2 cellular contexts compared by ENCODE assay signal in the genomic region with DNA sequence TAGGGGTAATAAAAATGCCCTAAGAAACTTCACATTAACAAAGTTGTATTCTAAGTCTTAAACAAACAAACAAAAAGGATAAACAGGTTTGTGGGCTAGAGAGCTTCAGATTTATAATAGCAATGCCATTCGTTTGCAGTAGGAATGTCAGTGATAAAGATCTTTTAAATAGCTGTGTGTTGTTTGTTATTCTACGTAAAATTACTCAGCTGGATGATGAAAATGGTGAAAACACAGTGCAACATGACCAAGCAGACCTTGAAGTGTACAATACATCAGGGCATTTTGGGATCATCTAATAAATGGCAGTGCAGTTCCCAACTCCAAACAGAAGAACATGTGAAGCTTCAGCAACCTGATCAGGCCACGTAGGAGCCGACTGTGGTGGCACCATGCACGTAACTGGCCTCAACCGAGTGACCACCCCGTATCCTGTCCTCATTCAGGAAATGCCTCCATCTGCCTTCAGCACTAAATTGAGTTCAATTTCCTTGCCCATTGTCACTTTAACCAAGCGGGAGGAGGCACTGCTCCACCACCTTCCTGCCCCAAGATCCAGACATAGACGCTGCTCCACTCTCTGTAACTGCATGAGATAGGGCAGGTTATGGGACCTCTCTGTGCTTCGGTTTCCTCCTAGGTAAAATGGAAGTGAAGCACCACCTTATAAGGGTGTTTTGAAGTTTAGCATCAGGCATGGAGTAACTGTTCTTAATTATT.
TF ChIP-seq lines count a peak whose summit lies in the region.

No MANE protein-coding gene starts in this region.

TF ChIP-seq in IMR-90, 13 proteins besides CTCF, POLR2A, EP300 and RAD21:
- TF ChIP-seq CHD1 (IDR thresholded peaks at IDR 0.05; ENCODE audit: low read depth, low read length) (no peak), BHLHE40 (IDR thresholded peaks at IDR 0.05; ENCODE audit: low read depth, low read length) (no peak), CEBPB (IDR thresholded peaks at IDR 0.05; ENCODE audit: low read depth, low read length) (peak; percentile 91), RFX5 (IDR thresholded peaks at IDR 0.05; ENCODE audit: low read depth, low read length) (no peak), RCOR1 (IDR thresholded peaks at IDR 0.05; ENCODE audit: insufficient replicate concordance, low read length) (no peak), MXI1 (IDR thresholded peaks at IDR 0.05; ENCODE audit: borderline replicate concordance, low read depth, low read length) (no peak), USF2 (IDR thresholded peaks at IDR 0.05; ENCODE audit: low read depth, low read length) (no peak), NFE2L2 (IDR thresholded peaks at IDR 0.05; ENCODE audit: low read depth, low read length) (peak; percentile 62), MAFK (IDR thresholded peaks at IDR 0.05; ENCODE audit: low read depth, low read length) (0 out of 2 replicates have a peak, but pooled peaks have one; percentile 12), MAZ (IDR thresholded peaks at IDR 0.05; ENCODE audit: borderline replicate concordance, low read depth, low read length) (no peak), SMC3 (IDR thresholded peaks at IDR 0.05; ENCODE audit: low read depth, low read length) (no peak), FOS (IDR thresholded peaks at IDR 0.05; ENCODE audit: low read depth, low read length) (peak; percentile 27; the same call in 1 of the 2 replicates)
- TF ChIP-seq, protein P1, sequence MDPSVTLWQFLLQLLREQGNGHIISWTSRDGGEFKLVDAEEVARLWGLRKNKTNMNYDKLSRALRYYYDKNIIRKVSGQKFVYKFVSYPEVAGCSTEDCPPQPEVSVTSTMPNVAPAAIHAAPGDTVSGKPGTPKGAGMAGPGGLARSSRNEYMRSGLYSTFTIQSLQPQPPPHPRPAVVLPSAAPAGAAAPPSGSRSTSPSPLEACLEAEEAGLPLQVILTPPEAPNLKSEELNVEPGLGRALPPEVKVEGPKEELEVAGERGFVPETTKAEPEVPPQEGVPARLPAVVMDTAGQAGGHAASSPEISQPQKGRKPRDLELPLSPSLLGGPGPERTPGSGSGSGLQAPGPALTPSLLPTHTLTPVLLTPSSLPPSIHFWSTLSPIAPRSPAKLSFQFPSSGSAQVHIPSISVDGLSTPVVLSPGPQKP (IDR thresholded peaks at IDR 0.05; ENCODE audit: borderline replicate concordance, low read depth, low read length), result no peak

TF ChIP-seq in K562, 482 proteins besides CTCF, POLR2A, EP300 and RAD21 (continues in another document):
- no peak for TF ChIP-seq PRMT5 (CRISPR knock-in tag; IDR thresholded peaks at IDR 0.05)
- peak; percentile 83 for TF ChIP-seq ATF4 (CRISPR knock-in tag; IDR thresholded peaks at IDR 0.05)
- no peak for TF ChIP-seq ZNF212 (CRISPR knock-in tag; IDR thresholded peaks at IDR 0.05)
- TF ChIP-seq ZNF518B (CRISPR knock-in tag; IDR thresholded peaks at IDR 0.05), result no peak
- no peak for TF ChIP-seq FOXA1 (IDR thresholded peaks at IDR 0.05; ENCODE audit: borderline replicate concordance)
- no peak for TF ChIP-seq GABPB2 (CRISPR knock-in tag; conservative IDR thresholded peaks at IDR 0.05)
- no peak for TF ChIP-seq ZNF121 (CRISPR knock-in tag; conservative IDR thresholded peaks at IDR 0.05)
- TF ChIP-seq FOXA3 (CRISPR knock-in tag; conservative IDR thresholded peaks at IDR 0.05 in 1 of 2, IDR thresholded peaks at IDR 0.05 in 1 of 2), result 0 out of 4 replicates have a peak, but pooled peaks of 1 of the 2 experiments have one; percentile 5
- TF ChIP-seq, protein P2, sequence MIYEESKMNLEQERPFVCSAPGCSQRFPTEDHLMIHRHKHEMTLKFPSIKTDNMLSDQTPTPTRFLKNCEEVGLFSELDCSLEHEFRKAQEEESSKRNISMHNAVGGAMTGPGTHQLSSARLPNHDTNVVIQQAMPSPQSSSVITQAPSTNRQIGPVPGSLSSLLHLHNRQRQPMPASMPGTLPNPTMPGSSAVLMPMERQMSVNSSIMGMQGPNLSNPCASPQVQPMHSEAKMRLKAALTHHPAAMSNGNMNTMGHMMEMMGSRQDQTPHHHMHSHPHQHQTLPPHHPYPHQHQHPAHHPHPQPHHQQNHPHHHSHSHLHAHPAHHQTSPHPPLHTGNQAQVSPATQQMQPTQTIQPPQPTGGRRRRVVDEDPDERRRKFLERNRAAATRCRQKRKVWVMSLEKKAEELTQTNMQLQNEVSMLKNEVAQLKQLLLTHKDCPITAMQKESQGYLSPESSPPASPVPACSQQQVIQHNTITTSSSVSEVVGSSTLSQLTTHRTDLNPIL (CRISPR knock-in tag; IDR thresholded peaks at IDR 0.05), result no peak
- peak; percentile 82; the same call in 1 of the 2 replicates for TF ChIP-seq BACH1 (tag; IDR thresholded peaks at IDR 0.05)
- no peak for TF ChIP-seq YY1 (IDR thresholded peaks at IDR 0.05; ENCODE audit: borderline replicate concordance in 1 of 3, control insufficient read depth in 1 of 3, extremely low read depth in 1 of 3, insufficient read depth in 3 of 3, insufficient read length in 1 of 3, insufficient replicate concordance in 2 of 3, low read depth in 1 of 3, low read length in 2 of 3)
- TF ChIP-seq FOSL1 (tag; conservative IDR thresholded peaks at IDR 0.05), result peak; percentile 49
- no peak for TF ChIP-seq RFX7 (CRISPR knock-in tag; IDR thresholded peaks at IDR 0.05)
- TF ChIP-seq HSF4 (CRISPR knock-in tag; IDR thresholded peaks at IDR 0.05; ENCODE audit: borderline replicate concordance), result no peak
- no peak for TF ChIP-seq ZKSCAN1 (IDR thresholded peaks at IDR 0.05; ENCODE audit: low read depth, low read length)
- no peak for TF ChIP-seq MAFK (IDR thresholded peaks at IDR 0.05; ENCODE audit: low read length)
- no peak for TF ChIP-seq ZNF263 (CRISPR knock-in tag; IDR thresholded peaks at IDR 0.05; ENCODE audit: borderline replicate concordance)
- no peak for TF ChIP-seq KLF6 (CRISPR knock-in tag; IDR thresholded peaks at IDR 0.05; ENCODE audit: borderline replicate concordance)
- TF ChIP-seq HMGN3 (IDR thresholded peaks at IDR 0.05; ENCODE audit: borderline replicate concordance, extremely low read depth, insufficient read length, low read depth, low read length), result no peak
- no peak for TF ChIP-seq TBL1XR1 (IDR thresholded peaks at IDR 0.05; ENCODE audit: low read length in 2 of 2)
- TF ChIP-seq, protein P3, sequence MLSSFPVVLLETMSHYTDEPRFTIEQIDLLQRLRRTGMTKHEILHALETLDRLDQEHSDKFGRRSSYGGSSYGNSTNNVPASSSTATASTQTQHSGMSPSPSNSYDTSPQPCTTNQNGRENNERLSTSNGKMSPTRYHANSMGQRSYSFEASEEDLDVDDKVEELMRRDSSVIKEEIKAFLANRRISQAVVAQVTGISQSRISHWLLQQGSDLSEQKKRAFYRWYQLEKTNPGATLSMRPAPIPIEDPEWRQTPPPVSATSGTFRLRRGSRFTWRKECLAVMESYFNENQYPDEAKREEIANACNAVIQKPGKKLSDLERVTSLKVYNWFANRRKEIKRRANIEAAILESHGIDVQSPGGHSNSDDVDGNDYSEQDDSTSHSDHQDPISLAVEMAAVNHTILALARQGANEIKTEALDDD (IDR thresholded peaks at IDR 0.05), result no peak
- no peak; the same call in 1 of the 2 replicates for TF ChIP-seq ZNF197 (CRISPR knock-in tag; IDR thresholded peaks at IDR 0.05; ENCODE audit: low read depth)
- no peak for TF ChIP-seq ZNF224 (CRISPR knock-in tag; IDR thresholded peaks at IDR 0.05)
- TF ChIP-seq ETS2 (tag; IDR thresholded peaks at IDR 0.05; ENCODE audit: borderline replicate concordance, poor library complexity, severe bottlenecking), result no peak
- no peak for TF ChIP-seq TEAD2 (tag; IDR thresholded peaks at IDR 0.05)
- no peak for TF ChIP-seq SRF (CRISPR knock-in tag; IDR thresholded peaks at IDR 0.05)
- TF ChIP-seq, protein P4, sequence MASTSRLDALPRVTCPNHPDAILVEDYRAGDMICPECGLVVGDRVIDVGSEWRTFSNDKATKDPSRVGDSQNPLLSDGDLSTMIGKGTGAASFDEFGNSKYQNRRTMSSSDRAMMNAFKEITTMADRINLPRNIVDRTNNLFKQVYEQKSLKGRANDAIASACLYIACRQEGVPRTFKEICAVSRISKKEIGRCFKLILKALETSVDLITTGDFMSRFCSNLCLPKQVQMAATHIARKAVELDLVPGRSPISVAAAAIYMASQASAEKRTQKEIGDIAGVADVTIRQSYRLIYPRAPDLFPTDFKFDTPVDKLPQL (IDR thresholded peaks at IDR 0.05; ENCODE audit: extremely low read depth, insufficient read length), result no peak
- TF ChIP-seq XRCC4 (IDR thresholded peaks at IDR 0.05; ENCODE audit: extremely low read depth, insufficient read depth, insufficient read length), result no peak
- no peak for TF ChIP-seq RBM25 (IDR thresholded peaks at IDR 0.05; ENCODE audit: low read depth, low read length, severe bottlenecking)
- no peak for TF ChIP-seq ETV5 (CRISPR knock-in tag; IDR thresholded peaks at IDR 0.05; ENCODE audit: low read depth)
- peak; percentile 41 to 71; a peak in 2 of 4 replicates for TF ChIP-seq TRIM24 (IDR thresholded peaks at IDR 0.05)
- TF ChIP-seq, protein P5, sequence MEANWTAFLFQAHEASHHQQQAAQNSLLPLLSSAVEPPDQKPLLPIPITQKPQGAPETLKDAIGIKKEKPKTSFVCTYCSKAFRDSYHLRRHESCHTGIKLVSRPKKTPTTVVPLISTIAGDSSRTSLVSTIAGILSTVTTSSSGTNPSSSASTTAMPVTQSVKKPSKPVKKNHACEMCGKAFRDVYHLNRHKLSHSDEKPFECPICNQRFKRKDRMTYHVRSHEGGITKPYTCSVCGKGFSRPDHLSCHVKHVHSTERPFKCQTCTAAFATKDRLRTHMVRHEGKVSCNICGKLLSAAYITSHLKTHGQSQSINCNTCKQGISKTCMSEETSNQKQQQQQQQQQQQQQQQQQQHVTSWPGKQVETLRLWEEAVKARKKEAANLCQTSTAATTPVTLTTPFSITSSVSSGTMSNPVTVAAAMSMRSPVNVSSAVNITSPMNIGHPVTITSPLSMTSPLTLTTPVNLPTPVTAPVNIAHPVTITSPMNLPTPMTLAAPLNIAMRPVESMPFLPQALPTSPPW (CRISPR knock-in tag; IDR thresholded peaks at IDR 0.05), result no peak
- TF ChIP-seq PCBP1 (IDR thresholded peaks at IDR 0.05; ENCODE audit: low read depth, low read length, poor library complexity, severe bottlenecking), result no peak
- TF ChIP-seq, protein P6, sequence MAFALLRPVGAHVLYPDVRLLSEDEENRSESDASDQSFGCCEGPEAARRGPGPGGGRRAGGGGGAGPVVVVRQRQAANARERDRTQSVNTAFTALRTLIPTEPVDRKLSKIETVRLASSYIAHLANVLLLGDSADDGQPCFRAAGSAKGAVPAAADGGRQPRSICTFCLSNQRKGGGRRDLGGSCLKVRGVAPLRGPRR (CRISPR knock-in tag; IDR thresholded peaks at IDR 0.05), result no peak
- TF ChIP-seq NFATC3 (IDR thresholded peaks at IDR 0.05), result no peak
- no peak for TF ChIP-seq WHSC1 (IDR thresholded peaks at IDR 0.05; ENCODE audit: low read length)
- TF ChIP-seq, protein P7, sequence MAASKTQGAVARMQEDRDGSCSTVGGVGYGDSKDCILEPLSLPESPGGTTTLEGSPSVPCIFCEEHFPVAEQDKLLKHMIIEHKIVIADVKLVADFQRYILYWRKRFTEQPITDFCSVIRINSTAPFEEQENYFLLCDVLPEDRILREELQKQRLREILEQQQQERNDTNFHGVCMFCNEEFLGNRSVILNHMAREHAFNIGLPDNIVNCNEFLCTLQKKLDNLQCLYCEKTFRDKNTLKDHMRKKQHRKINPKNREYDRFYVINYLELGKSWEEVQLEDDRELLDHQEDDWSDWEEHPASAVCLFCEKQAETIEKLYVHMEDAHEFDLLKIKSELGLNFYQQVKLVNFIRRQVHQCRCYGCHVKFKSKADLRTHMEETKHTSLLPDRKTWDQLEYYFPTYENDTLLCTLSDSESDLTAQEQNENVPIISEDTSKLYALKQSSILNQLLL (CRISPR knock-in tag; IDR thresholded peaks at IDR 0.05; ENCODE audit: borderline replicate concordance), result no peak
- no peak for TF ChIP-seq SMAD4 (CRISPR knock-in tag; conservative IDR thresholded peaks at IDR 0.05)
- TF ChIP-seq, protein P8, sequence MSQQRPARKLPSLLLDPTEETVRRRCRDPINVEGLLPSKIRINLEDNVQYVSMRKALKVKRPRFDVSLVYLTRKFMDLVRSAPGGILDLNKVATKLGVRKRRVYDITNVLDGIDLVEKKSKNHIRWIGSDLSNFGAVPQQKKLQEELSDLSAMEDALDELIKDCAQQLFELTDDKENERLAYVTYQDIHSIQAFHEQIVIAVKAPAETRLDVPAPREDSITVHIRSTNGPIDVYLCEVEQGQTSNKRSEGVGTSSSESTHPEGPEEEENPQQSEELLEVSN (IDR thresholded peaks at IDR 0.05; ENCODE audit: borderline replicate concordance in 1 of 2, extremely low read depth in 1 of 2, insufficient read depth in 1 of 2, insufficient read length in 1 of 2, low read depth in 1 of 2, low read length in 1 of 2, poor library complexity in 1 of 2, severe bottlenecking in 1 of 2), result no peak
- no peak for TF ChIP-seq MTA3 (IDR thresholded peaks at IDR 0.05; ENCODE audit: borderline replicate concordance)
- no peak for TF ChIP-seq SRSF7 (optimal IDR thresholded peaks at IDR 0.05; ENCODE audit: low read depth, low read length)
- TF ChIP-seq SMAD2 (IDR thresholded peaks at IDR 0.05; ENCODE audit: low read depth, low read length), result no peak
- TF ChIP-seq KHSRP (IDR thresholded peaks at IDR 0.05), result no peak
- TF ChIP-seq RBBP5 (IDR thresholded peaks at IDR 0.05; ENCODE audit: borderline replicate concordance, insufficient read depth, low read length, poor library complexity, severe bottlenecking), result no peak
- TF ChIP-seq C11orf30 (IDR thresholded peaks at IDR 0.05; ENCODE audit: low read depth), result no peak
